16 cellular contexts compared by ENCODE assay signal in genomic region chr7:128115326-128115820, GRCh38.
DNase-seq lines count a peak whose midpoint lies in the region; ATAC-seq, FAIRE-seq and TF ChIP-seq lines count a peak whose summit lies in the region.
"Had no signal": no experiment of that assay in that cellular context is flagged by ENCODE, and none has a peak within 500 bp of the region (broad histone marks: within the 10 kb centered on the region; RNA-seq: fewer than 3 reads in every experiment).

No MANE protein-coding gene starts in this region.

- H3K79me1 ChIP-seq in mesenchymal stem cell (replicated peaks; ENCODE audit: low read length, poor library complexity, severe bottlenecking) = no peaks in the 10 kb centered on the region

- no peak overlapping the region for H3K23ac ChIP-seq in mesenchymal stem cell (ENCODE audit: low read length in 2 of 2)

- H3K27ac Mint-ChIP-seq in CD14-positive monocyte = no peak overlapping the region
- H3K27ac Mint-ChIP-seq: activated naive CD4-positive, alpha-beta T cell treated with anti-CD3 and anti-CD28 coated beads, Interleukin-2, amount 50 U/mL, for 24 hours had no signal

- intact Hi-C loops in CD14-positive monocyte (cut with micrococcal nuclease) = no loop called here

- H2BK120ac ChIP-seq in mesenchymal stem cell (ENCODE audit: low read depth, low read length) = no peak overlapping the region

- H3K4ac ChIP-seq in mesenchymal stem cell (ENCODE audit: low read depth in 1 of 2, low read length in 2 of 2) = no peak overlapping the region

- H3K18ac ChIP-seq in mesenchymal stem cell (ENCODE audit: low read depth in 1 of 2, low read length in 2 of 2) = no peak overlapping the region

- H3K4me1 Mint-ChIP-seq in CD14-positive monocyte = peaks cover 53% of the 10 kb centered on the region

- peak overlapping the region in 1 of 2 experiments; percentile 21 for H3K14ac ChIP-seq in mesenchymal stem cell (ENCODE audit: low read length in 2 of 2)

- no peak overlapping the region for H3K27ac ChIP-seq in mesenchymal stem cell (ENCODE audit: low read length, poor library complexity, severe bottlenecking)
- H3K27ac ChIP-seq: cardiac muscle cell had no signal

- no peaks in the 10 kb centered on the region for H3K36me3 Mint-ChIP-seq in CD14-positive monocyte
- H3K36me3 Mint-ChIP-seq: activated naive CD4-positive, alpha-beta T cell treated with anti-CD3 and anti-CD28 coated beads, Interleukin-2, amount 50 U/mL, for 24 hours; naive B cell had no signal

- H3K9ac ChIP-seq in mesenchymal stem cell (ENCODE audit: low read length) = no peak overlapping the region

- DNase-seq in CD14-positive monocyte (ENCODE audit: low spot score) = peak; percentile 10
- DNase-seq in HTR-8/SVneo (ENCODE audit: insufficient read length, low spot score) = peak; percentile 34
- peak; percentile 27 for DNase-seq in astrocyte of the hippocampus (ENCODE audit: low read depth, low spot score)
- peak; percentile 57 for DNase-seq in mesenchymal stem cell
- no peak for DNase-seq in NCI-H187 (lab: John Stamatoyannopoulos, UW)
- DNase-seq in DMS153 (lab: John Stamatoyannopoulos, UW) = no peak
- no peak for DNase-seq in NCI-H2081 treated with DMSO at 0.1 percent for 48 hours (lab: John Stamatoyannopoulos, UW)
- DNase-seq: activated CD4-positive, CD25-positive, alpha-beta regulatory T cell; naive B cell; NCI-H446 had no signal

- no peak overlapping the region for H2BK12ac ChIP-seq in mesenchymal stem cell (ENCODE audit: low read length in 2 of 2)

- H4K91ac ChIP-seq in mesenchymal stem cell (ENCODE audit: low read length) = no peak overlapping the region

- H3K9me3 ChIP-seq in mesenchymal stem cell (ENCODE audit: control insufficient read depth, low read length) = no peaks in the 10 kb centered on the region

- H3K4me2 ChIP-seq in mesenchymal stem cell (ENCODE audit: low read length, poor library complexity, severe bottlenecking) = no peak overlapping the region

- H2AFZ ChIP-seq in mesenchymal stem cell (ENCODE audit: low read depth, low read length) = no peak overlapping the region

- no peak overlapping the region for H4K8ac ChIP-seq in mesenchymal stem cell (ENCODE audit: low read length)

- H2AK5ac ChIP-seq in mesenchymal stem cell (ENCODE audit: low read length, severe bottlenecking) = no peak overlapping the region

- no peak overlapping the region for H3K4me3 ChIP-seq in mesenchymal stem cell (ENCODE audit: insufficient read depth in 1 of 2, low read depth in 1 of 2, low read length in 2 of 2)
- H3K4me3 ChIP-seq: cardiac muscle cell had no signal

- H3K36me3 ChIP-seq in mesenchymal stem cell (ENCODE audit: control insufficient read depth in 1 of 2, insufficient read depth in 2 of 2, low read depth in 1 of 2, low read length in 2 of 2) = no peaks in the 10 kb centered on the region
- H3K36me3 ChIP-seq: cardiac muscle cell had no signal

- peaks cover 0 to 3% (median 0%) of the 10 kb centered on the region in 7 donors for H3K9me3 Mint-ChIP-seq in CD14-positive monocyte
- H3K9me3 Mint-ChIP-seq: activated naive CD4-positive, alpha-beta T cell treated with anti-CD3 and anti-CD28 coated beads, Interleukin-2, amount 50 U/mL, for 24 hours had no signal

- no peak overlapping the region for H3K4me3 Mint-ChIP-seq in CD14-positive monocyte
- H3K4me3 Mint-ChIP-seq: activated naive CD4-positive, alpha-beta T cell treated with anti-CD3 and anti-CD28 coated beads, Interleukin-2, amount 50 U/mL, for 24 hours had no signal

- H3K27me3 ChIP-seq in mesenchymal stem cell (ENCODE audit: control insufficient read depth in 1 of 2, insufficient read depth in 1 of 2, low read length in 2 of 2) = peaks cover 37 to 62% of the 10 kb centered on the region in 2 experiments

- FAIRE-seq in HTR-8/SVneo (lab: Jason Lieb, UNC) = no peak
- FAIRE-seq: endometrium, GM12891, GM19239 had no signal

- H2BK5ac ChIP-seq in mesenchymal stem cell (ENCODE audit: low read depth, low read length, poor library complexity, severe bottlenecking) = no peak overlapping the region

- no peak overlapping the region for H2BK15ac ChIP-seq in mesenchymal stem cell (ENCODE audit: low read depth, poor library complexity, severe bottlenecking)

- peaks cover 1 to 5% (median 1%) of the 10 kb centered on the region in 3 donors for H3K27me3 Mint-ChIP-seq in CD14-positive monocyte (ENCODE audit: low read depth in 3 of 3)
- H3K27me3 Mint-ChIP-seq: activated naive CD4-positive, alpha-beta T cell treated with anti-CD3 and anti-CD28 coated beads, Interleukin-2, amount 50 U/mL, for 24 hours; naive B cell had no signal

- H3K4me1 ChIP-seq in mesenchymal stem cell (ENCODE audit: control insufficient read depth, insufficient read depth, low read depth, low read length) = peaks cover 6% of the 10 kb centered on the region

- WGBS in mesenchymal stem cell = 62% methylated on average over 8 of the region's 11 CpGs

- no peak for ATAC-seq in HG02970 (IDR thresholded peaks at IDR 0.05; ENCODE audit: low FRiP score, unreplicated experiment)

- TF ChIP-seq CTCF in CD14-positive monocyte (IDR thresholded peaks at IDR 0.05) = no peak

Comparison
In these comparisons a context has a peak if more than half of its experiments do, and no peak if none do; other contexts are left out.
1. DNase-seq: peak in CD14-positive monocyte (single experiment), HTR-8/SVneo (single experiment), astrocyte of the hippocampus (single experiment) and mesenchymal stem cell (single experiment); none in NCI-H187 (0 of 2), DMS153 (single experiment) and NCI-H2081 treated with DMSO at 0.1 percent for 48 hours (single experiment).